Comparison of ENCODE assay signal across 8 cellular contexts in genomic region chr2:54561010-54561409, GRCh38.
DNase-seq lines count a peak whose midpoint lies in the region; TF ChIP-seq lines count a peak whose summit lies in the region.

No MANE protein-coding gene starts in this region.

- H3K4me1 ChIP-seq in ES-I3 (ENCODE audit: insufficient read depth, low read length), result peaks cover 15% of the 10 kb centered on the region
- H3K4me1 ChIP-seq in Peyer's patch, result peaks cover 3 to 48% (median 5%) of the 10 kb centered on the region in 4 donors
- peaks cover 44% of the 10 kb centered on the region for H3K4me1 ChIP-seq in osteoblast (ENCODE audit: insufficient read depth, low read length)

- peak overlapping the region; percentile 86 for H3K9ac ChIP-seq in ES-I3 (ENCODE audit: low read depth, low read length)

- H3K79me2 ChIP-seq in osteoblast (ENCODE audit: insufficient read depth, low read length), result peaks cover 78% of the 10 kb centered on the region

- no peaks in the 10 kb centered on the region for H3K27me3 ChIP-seq in Peyer's patch
- H3K27me3 ChIP-seq in osteoblast (ENCODE audit: insufficient read depth, low read length), result no peaks in the 10 kb centered on the region

- no peak overlapping the region for H2AFZ ChIP-seq in osteoblast (ENCODE audit: low read length)

- H3K27ac ChIP-seq in Peyer's patch (peak overlapping the region; percentile 88 to 92 (median 90)), osteoblast (ENCODE audit: low read depth, low read length) (peak overlapping the region; percentile 97)

- H3K36me3 ChIP-seq in ES-I3 (ENCODE audit: insufficient read depth, low read length) (no peaks in the 10 kb centered on the region), Peyer's patch (no peaks in the 10 kb centered on the region), osteoblast (ENCODE audit: insufficient read depth, low read length) (no peaks in the 10 kb centered on the region)

- TF ChIP-seq CTCF in Peyer's patch (IDR thresholded peaks at IDR 0.05) (no peak), epithelial cell of esophagus (IDR thresholded peaks at IDR 0.05; ENCODE audit: insufficient read depth, low read depth, low read length, missing control alignments) (no peak), osteoblast (IDR thresholded peaks at IDR 0.05; ENCODE audit: extremely low read depth, low read depth, low read length) (no peak)

- DNase-seq in Peyer's patch (no peak), epithelial cell of esophagus (ENCODE audit: low read depth) (no peak), osteoblast (ENCODE audit: insufficient read length, low spot score, missing footprints) (no peak), DMS79 treated with DMSO at 0.1 percent for 48 hours (lab: John Stamatoyannopoulos, UW) (no peak), KG1 (lab: John Stamatoyannopoulos, UW) (no peak), inferior parietal cortex (ENCODE audit: extremely low spot score) (no peak), NCI-H526 (lab: John Stamatoyannopoulos, UW) (no peak)

- H3K9me3 ChIP-seq in ES-I3 (ENCODE audit: control insufficient read depth, insufficient read depth, low read length), result no peaks in the 10 kb centered on the region
- H3K9me3 ChIP-seq in Peyer's patch, result no peaks in the 10 kb centered on the region
- no peaks in the 10 kb centered on the region for H3K9me3 ChIP-seq in osteoblast (ENCODE audit: low read depth, low read length)

- H3K4me2 ChIP-seq in osteoblast (ENCODE audit: insufficient read depth, low read length), result peak overlapping the region; percentile 95

- no peak for TF ChIP-seq POLR2A in Peyer's patch (IDR thresholded peaks at IDR 0.05)

- peak overlapping the region; percentile 50 to 69 (median 63) for H3K4me3 ChIP-seq in Peyer's patch
- H3K4me3 ChIP-seq in epithelial cell of esophagus (ENCODE audit: low read length), result peak overlapping the region; percentile 97
- peak overlapping the region; percentile 74 for H3K4me3 ChIP-seq in osteoblast (ENCODE audit: insufficient read depth, low read length)

- H4K20me1 ChIP-seq in osteoblast (ENCODE audit: insufficient read depth, low read length), result peaks cover 3% of the 10 kb centered on the region
